Comparison of ENCODE assay signal across 18 cellular contexts in the genomic region with DNA sequence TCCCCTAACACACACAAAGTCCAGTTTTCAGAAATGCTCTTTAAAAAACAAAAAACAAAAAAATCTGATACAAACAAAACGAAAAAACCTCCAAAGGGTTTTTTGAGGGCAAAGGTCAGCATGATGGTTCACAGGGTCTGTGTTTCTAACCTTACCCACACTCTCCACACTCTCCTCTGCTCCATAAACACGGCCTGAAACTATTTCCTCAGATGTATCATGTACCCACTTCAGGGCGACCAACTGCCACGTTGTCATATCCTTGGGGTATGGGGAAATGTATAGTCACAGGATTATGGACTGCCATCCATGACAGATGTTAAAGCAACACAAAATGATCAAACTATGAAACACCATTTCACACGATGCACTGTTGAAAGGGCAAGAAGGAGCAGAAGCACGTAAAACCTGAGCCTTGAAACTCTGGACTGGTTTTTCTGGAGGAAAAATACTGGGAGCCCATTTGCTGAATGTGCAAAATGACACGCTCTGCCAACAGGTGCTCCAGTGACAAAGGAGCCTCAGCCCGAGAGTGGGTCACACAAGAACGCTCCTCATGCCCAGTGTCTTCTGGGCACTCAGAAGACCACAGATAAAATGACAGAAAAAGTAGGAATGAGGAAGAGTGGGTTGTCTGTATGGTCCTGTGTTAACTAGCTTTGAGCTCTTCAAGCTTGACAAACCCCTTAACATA. TPM values are rescaled to one million over a fixed set of nuclear protein-coding genes. Genes with fewer than 3 reads are reported as not detected.
DNase-seq lines count a peak whose midpoint lies in the region; FAIRE-seq and TF ChIP-seq lines count a peak whose summit lies in the region.
"Had no signal": no experiment of that assay in that cellular context is flagged by ENCODE, and none has a peak within 500 bp of the region (broad histone marks: within the 10 kb centered on the region; RNA-seq: fewer than 3 reads in every experiment).

No MANE protein-coding gene starts in this region.

- H3K4me1 Mint-ChIP-seq in nephron = peaks cover 34% of the 10 kb centered on the region

- in situ Hi-C loops in GM13977 (cut with MboI; ENCODE audit: low pct_unique_long_range_greater_than_20kb, low sequenced_read_pairs, unreplicated experiment) = no loop called here

- H3K27me3 ChIP-seq in adrenal gland = no peaks in the 10 kb centered on the region

- peak overlapping the region; percentile 7 to 73 (median 68) for H3K27ac Mint-ChIP-seq in nephron

- H3K27me3 Mint-ChIP-seq in nephron (ENCODE audit: low read depth) = no peaks in the 10 kb centered on the region

- H3K4me3 Mint-ChIP-seq in nephron = no peak overlapping the region

- H3K9me3 ChIP-seq in adrenal gland (replicated peaks in 1 of 3) = no peaks in the 10 kb centered on the region

- WGBS in adrenal gland, 4 donors = 75 to 84% (median 84%) methylated on average over 9 of the region's 9 CpGs

- H3K27ac ChIP-seq in 22Rv1 (peak overlapping the region; percentile 10; the same call in 1 of the 2 replicates), VCaP (peak overlapping the region; percentile 18; the same call in 1 of the 2 replicates), adrenal gland (no peak overlapping the region)

- peaks cover 0 to 24% of the 10 kb centered on the region in 2 donors for H3K4me1 ChIP-seq in adrenal gland (replicated peaks in 1 of 2)

- TF ChIP-seq CTCF in 22Rv1 (IDR thresholded peaks at IDR 0.05) (no peak), LNCaP clone FGC (IDR thresholded peaks at IDR 0.05; ENCODE audit: control insufficient read depth, extremely low read depth, insufficient read depth) (no peak), VCaP (conservative IDR thresholded peaks at IDR 0.05) (no peak), nephron (IDR thresholded peaks at IDR 0.05; ENCODE audit: unreplicated experiment in 3 of 3) (no peak), adrenal gland (IDR thresholded peaks at IDR 0.05) (no peak), GM13977 (IDR thresholded peaks at IDR 0.05; ENCODE audit: extremely low read depth, insufficient read depth, missing control alignments) (no peak)

- peaks cover 8% of the 10 kb centered on the region for H3K36me3 Mint-ChIP-seq in nephron (ENCODE audit: low read depth)

- no peaks in the 10 kb centered on the region for H3K9me3 Mint-ChIP-seq in nephron

- no peak for FAIRE-seq in frontal cortex (lab: Jason Lieb, UNC)
- FAIRE-seq: GM12891 had no signal

- peak; percentile 37 for DNase-seq in LNCaP clone FGC (ENCODE audit: low read depth)
- no peak for DNase-seq in adrenal gland
- DNase-seq in frontal cortex (ENCODE audit: low spot score in 2 of 2) = no peak
- DNase-seq in NCI-H1436 (lab: John Stamatoyannopoulos, UW) = no peak
- DNase-seq in GM13977 (ENCODE audit: low spot score) = no peak
- DNase-seq: 8988T, GF-D8, GOT3, MM.1S, NCI-H1105 treated with DMSO at 0.1 percent for 48 hours, NCI-H187 treated with DMSO at 0.1 percent for 48 hours, NCI-H2171 treated with DMSO at 0.1 percent for 48 hours, NCI-H774, PC-3 had no signal

- no peak overlapping the region for H3K4me3 ChIP-seq in LNCaP clone FGC (ENCODE audit: low read depth, low read length)
- no peak overlapping the region for H3K4me3 ChIP-seq in adrenal gland

- no peak for TF ChIP-seq POLR2A in adrenal gland (IDR thresholded peaks at IDR 0.05)

- peaks cover 0 to 4% of the 10 kb centered on the region in 2 donors for H3K36me3 ChIP-seq in adrenal gland (replicated peaks in 1 of 2)

- intact Hi-C loops in adrenal gland (cut with DNase I) = no loop called here

RNA-seq across cellular contexts. Expression of gene NAPEPLD, which starts 15.8 kb away (rescaled TPM):
- total RNA-seq in adrenal gland = 10 to 100 TPM; 11.1 to 24.4 (median 18.1) TPM
- 10 to 100 TPM in 1 of 3 donors, 1 to 10 TPM in 2; 2.5 to 17.1 (median 5.9) TPM for polyA plus RNA-seq in adrenal gland
- 16.7 TPM for total RNA-seq in frontal cortex

RNA-seq across cellular contexts. Expression of gene ARMC10, which starts 58.2 kb away (rescaled TPM):
- total RNA-seq in adrenal gland (10 to 100 TPM; 41.0 to 57.9 (median 45.4) TPM), frontal cortex (42.0 TPM)
- polyA plus RNA-seq in adrenal gland = 10 to 100 TPM; 15.6 to 44.8 (median 25.9) TPM

RNA-seq across cellular contexts. Expression of gene FBXL13, which starts 58.5 kb away (rescaled TPM):
- total RNA-seq in adrenal gland (1 to 10 TPM; 1.9 to 6.8 (median 2.7) TPM), frontal cortex (6.5 TPM)
- polyA plus RNA-seq in adrenal gland = 1 to 10 TPM in 1 of 3 donors, under 1 TPM in 2; 0.61 to 5.7 (median 0.64) TPM

Comparison
In these comparisons a context has a peak if more than half of its experiments do, and no peak if none do; other contexts are left out.
1. H3K27ac ChIP-seq: peak in 22Rv1 (single experiment) and VCaP (single experiment); none in adrenal gland (0 of 5).